7 cellular contexts compared by ENCODE assay signal in the genomic region with DNA sequence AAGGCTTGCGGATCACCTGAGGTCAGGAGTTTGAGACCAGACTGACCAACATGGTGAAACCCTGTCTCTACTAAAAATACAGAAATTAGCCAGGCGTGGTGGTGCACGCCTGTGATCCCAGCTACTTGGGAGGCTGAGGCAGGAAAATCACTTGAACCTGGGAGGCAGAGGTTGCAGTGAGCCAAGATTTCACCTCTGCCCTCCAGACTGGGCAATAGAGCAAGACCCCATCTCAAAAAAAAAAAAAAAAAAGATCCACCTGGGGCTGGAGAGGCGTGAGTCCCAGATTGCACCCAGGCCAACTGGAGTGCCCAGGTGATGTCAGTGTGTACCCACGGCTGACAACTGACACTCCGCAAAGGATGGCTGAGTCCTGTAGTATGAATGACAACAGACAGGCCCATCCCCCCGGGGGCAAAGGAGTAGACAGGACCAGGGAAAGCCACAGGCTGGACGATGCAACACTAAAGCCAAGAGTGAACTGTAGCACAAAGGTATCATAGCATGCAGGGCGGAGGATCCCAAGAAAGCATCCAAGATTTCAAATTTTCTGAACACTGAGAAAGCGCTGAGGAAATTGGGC. TPM values are rescaled to one million over a fixed set of nuclear protein-coding genes. Genes with fewer than 3 reads are reported as not detected.
DNase-seq lines count a peak whose midpoint lies in the region; ATAC-seq, FAIRE-seq and TF ChIP-seq lines count a peak whose summit lies in the region.
"Not testable (repeated sequence)": the region's sequence is repeated elsewhere in the genome, so short reads cannot be mapped to it uniquely, and the experiment has no call there.

No MANE protein-coding gene starts in this region.

- intact Hi-C loops in kidney (cut with DNase I); sciatic nerve (cut with DNase I): not testable (repeated sequence)

- FAIRE-seq in kidney (lab: Jason Lieb, UNC), result not testable (repeated sequence)

- CTCF ChIA-PET in GM10248 (lab: Yijun Ruan, JAX); WTC11 (lab: Charles Lee): not testable (repeated sequence)

- not testable (repeated sequence) for H3K4me1 ChIP-seq in kidney (ENCODE audit: control insufficient read depth in 1 of 2, insufficient read depth in 1 of 2, low read depth in 1 of 2, low read length in 2 of 2); neural progenitor cell

- H3K9ac ChIP-seq in kidney (ENCODE audit: low read length in 2 of 2); neural progenitor cell: not testable (repeated sequence)

- H3K4me2 ChIP-seq in neural progenitor cell, result not testable (repeated sequence)

- DNase-seq in GM10248 (ENCODE audit: extremely low spot score), result peak; percentile 8
- DNase-seq in WTC11 (ENCODE audit: low spot score); glutamatergic neuron; neural progenitor cell (ENCODE audit: low spot score): not testable (repeated sequence)
- peak; percentile 22 for DNase-seq in kidney
- DNase-seq in sciatic nerve (ENCODE audit: low spot score), result peak; percentile 46
- DNase-seq in ureter (ENCODE audit: low spot score), result peak; percentile 32

- not testable (repeated sequence) for H3K27ac Mint-ChIP-seq in WTC11; glutamatergic neuron (ENCODE audit: unreplicated experiment); neural progenitor cell

- not testable (repeated sequence) for H3K79me2 ChIP-seq in neural progenitor cell (ENCODE audit: low read depth)

- H3K4me1 Mint-ChIP-seq in WTC11; glutamatergic neuron (ENCODE audit: low read depth, unreplicated experiment); neural progenitor cell: not testable (repeated sequence)

- ATAC-seq in WTC11, sciatic nerve: not testable (repeated sequence)

- H3K9me3 ChIP-seq in kidney (ENCODE audit: control insufficient read depth in 1 of 2, low read length in 2 of 2); neural progenitor cell (ENCODE audit: low read depth): not testable (repeated sequence)

- not testable (repeated sequence) for H3K36me3 ChIP-seq in kidney (ENCODE audit: control insufficient read depth in 1 of 2, insufficient read depth in 2 of 2, low read length in 2 of 2); neural progenitor cell

- TF ChIP-seq CTCF in GM10248 (IDR thresholded peaks at IDR 0.05; ENCODE audit: control extremely low read depth, extremely low read depth, low read depth, missing control alignments); WTC11 (IDR thresholded peaks at IDR 0.05); glutamatergic neuron (IDR thresholded peaks at IDR 0.05; ENCODE audit: partially characterized antibody, unreplicated experiment); kidney (IDR thresholded peaks at IDR 0.05; ENCODE audit: borderline replicate concordance, extremely low read depth, insufficient read depth); neural progenitor cell (IDR thresholded peaks at IDR 0.05): not testable (repeated sequence)

- not testable (repeated sequence) for H3K4me3 ChIP-seq in kidney (ENCODE audit: low read length in 2 of 2); neural progenitor cell

- H3K27ac ChIP-seq in kidney (ENCODE audit: low read depth in 2 of 2, low read length in 2 of 2); neural progenitor cell: not testable (repeated sequence)

- POLR2A ChIA-PET in GM10248 (lab: Yijun Ruan, JAX); WTC11 (lab: Charles Lee): not testable (repeated sequence)

- H3K27me3 ChIP-seq in neural progenitor cell, result not testable (repeated sequence)

- H4K20me1 ChIP-seq in neural progenitor cell (ENCODE audit: low read depth), result not testable (repeated sequence)

- H3K27me3 Mint-ChIP-seq in WTC11 (ENCODE audit: low read depth); glutamatergic neuron (ENCODE audit: unreplicated experiment); neural progenitor cell (ENCODE audit: insufficient read depth, low read depth): not testable (repeated sequence)

- not testable (repeated sequence) for H3K36me3 Mint-ChIP-seq in WTC11; glutamatergic neuron (ENCODE audit: unreplicated experiment); neural progenitor cell

- H3F3A ChIP-seq in neural progenitor cell (ENCODE audit: low read depth), result not testable (repeated sequence)

- H3K4me3 Mint-ChIP-seq in WTC11, neural progenitor cell: not testable (repeated sequence)
- peak overlapping the region; percentile 26 for H3K4me3 Mint-ChIP-seq in glutamatergic neuron (ENCODE audit: unreplicated experiment)

- not testable (repeated sequence) for H3K9me3 Mint-ChIP-seq in WTC11; glutamatergic neuron (ENCODE audit: unreplicated experiment); neural progenitor cell

- peak overlapping the region; percentile 42 for H2AFZ ChIP-seq in neural progenitor cell (replicated peaks)

TF ChIP-seq in WTC11, 78 proteins besides CTCF, POLR2A, EP300 and RAD21:
- 0 out of 2 replicates have a peak, but pooled peaks have one; percentile 64 for TF ChIP-seq ZNF121 (CRISPR knock-in tag; IDR thresholded peaks at IDR 0.05)
TF ChIP-seq in WTC11: peak in this region for 1; not testable (repeated sequence) for 77.

RNA-seq across cellular contexts. Expression of a gene that starts 14.9 kb away (rescaled TPM):
- total RNA-seq in WTC11 (2021), result 1.9 to 2.2 TPM (median 2.0 TPM) in 3 replicates
- total RNA-seq in glutamatergic neuron (ENCODE audit: unreplicated experiment), result not detected
- total RNA-seq in kidney, result 13.9 TPM
- polyA plus RNA-seq in kidney (ENCODE audit: insufficient read depth, low read depth, low replicate concordance), result 6.8 TPM
- not detected in 2 replicates for total RNA-seq in neural progenitor cell (ENCODE audit: low replicate concordance)
- 9.6 TPM for total RNA-seq in sciatic nerve
- total RNA-seq in ureter, result 13.5 TPM
